In the genomic region with DNA sequence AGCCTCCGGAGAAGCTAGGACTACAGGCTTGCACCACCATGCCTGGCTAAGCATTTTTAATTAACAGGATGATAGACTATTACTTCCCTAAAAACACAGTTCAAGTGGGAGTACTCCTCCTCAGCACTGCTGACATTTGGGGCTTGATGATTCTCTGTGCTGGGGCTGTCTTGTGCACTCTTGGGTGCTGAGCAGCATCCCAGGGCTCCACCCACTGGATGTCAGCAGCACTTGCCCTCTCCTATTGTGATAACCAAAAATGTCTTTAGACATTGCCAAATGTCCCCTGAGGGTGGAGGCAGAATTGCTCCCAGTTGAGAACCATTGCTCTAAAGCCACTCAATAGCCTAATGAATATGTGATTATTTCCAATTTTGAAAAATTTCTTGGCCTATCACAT, we compare ENCODE assay signal across 18 cellular contexts.
DNase-seq lines count a peak whose midpoint lies in the region; ATAC-seq and TF ChIP-seq lines count a peak whose summit lies in the region.
"Had no signal": no experiment of that assay in that cellular context is flagged by ENCODE, and none has a peak within 500 bp of the region (broad histone marks: within the 10 kb centered on the region; RNA-seq: fewer than 3 reads in every experiment).

No MANE protein-coding gene starts in this region.

- intact Hi-C loops in PC-3 (cut with micrococcal nuclease) (no loop called here), left ventricle myocardium superior (cut with micrococcal nuclease) (no loop called here)

- H3K4me2 ChIP-seq in PC-3 (ENCODE audit: low read length): no peak overlapping the region

- H3K36me3 Mint-ChIP-seq in activated CD4-positive, alpha-beta memory T cell treated with anti-CD3 and anti-CD28 coated beads, Interleukin-2, amount 10 ng/mL, durations not matched to agents 7 days and 5 days (ENCODE audit: low read depth): no peaks in the 10 kb centered on the region
- H3K36me3 Mint-ChIP-seq in stimulated activated memory B cell treated with anti-CD40 and anti-IgM and Interleukin-4, amounts not matched to agents 10 μg/mL and 1 μg/mL and 100 μg/mL, for 72 hours: peaks cover 33% of the 10 kb centered on the region

- H3K4me3 ChIP-seq in PC-3 (ENCODE audit: low read length): no peak overlapping the region
- no peak overlapping the region for H3K4me3 ChIP-seq in effector memory CD4-positive, alpha-beta T cell (ENCODE audit: insufficient read depth, low read depth, low read length, poor library complexity, severe bottlenecking)
- H3K4me3 ChIP-seq: ascending aorta, ovary, SJCRH30 had no signal

- no peaks in the 10 kb centered on the region for H3K36me3 ChIP-seq in PC-3 (ENCODE audit: low read depth, low read length)
- H3K36me3 ChIP-seq in effector memory CD4-positive, alpha-beta T cell (ENCODE audit: control insufficient read depth, insufficient read depth, low read length): no peaks in the 10 kb centered on the region
- H3K36me3 ChIP-seq: ascending aorta, ovary had no signal

- CTCF ChIA-PET in PC-3 (lab: Charles Lee): no interaction called here
- CTCF ChIA-PET in activated CD4-positive, alpha-beta memory T cell treated with anti-CD3 and anti-CD28 coated beads, Interleukin-2, amount 10 ng/mL, durations not matched to agents 7 days and 5 days (lab: Charles Lee): interaction anchor here (2.1 kb wide), 1 partner anchor 27 kb away, joined by 4 read pairs; no protein-coding TSS in a partner anchor

- DNase-seq in CD1c-positive myeloid dendritic cell (ENCODE audit: extremely low spot score): peak; percentile 22
- DNase-seq in KBM-7: peak; percentile 37
- peak; percentile 9 for DNase-seq in PC-3
- DNase-seq in left ventricle myocardium superior: no peak
- DNase-seq in stimulated activated CD4-positive, alpha-beta T cell treated with anti-CD3 and anti-CD28 coated beads, Interleukin-12 subunit alpha, Interleukin-12 subunit beta, amount 100 ng/mL, for 4 hours: no peak
- no peak for DNase-seq in activated CD4-positive, alpha-beta memory T cell treated with anti-CD3 and anti-CD28 coated beads, Interleukin-2, amount 10 ng/mL, durations not matched to agents 7 days and 5 days
- DNase-seq in effector memory CD4-positive, alpha-beta T cell: no peak
- DNase-seq: activated CD4-positive, alpha-beta T cell treated with anti-CD3 and anti-CD28 coated beads, Interleukin-2, amount 10 ng/mL, durations not matched to agents 24 days and 14 days; activated CD8-positive, alpha-beta memory T cell treated with anti-CD3 and anti-CD28 coated beads, Interleukin-2, amount 50 U/mL, for 48 hours; activated naive CD4-positive, alpha-beta T cell treated with anti-CD3 and anti-CD28 coated beads for 36 hours; COR-L47; NCI-H146; ovary; stimulated activated CD4-positive, alpha-beta T cell treated with anti-CD3 and anti-CD28 coated beads, Interleukin-4, amount 100 ng/mL, for 4 hours; stimulated activated CD8-positive, alpha-beta memory T cell treated with anti-CD3 and anti-CD28 coated beads, Interleukin-4, amount 100 ng/mL, for 48 hours had no signal

- no TSS peak for BruUV-seq in PC-3 (replicated peaks; lab: Mats Ljungman, UMichigan)

- no peak overlapping the region for H3K27ac Mint-ChIP-seq in activated CD4-positive, alpha-beta memory T cell treated with anti-CD3 and anti-CD28 coated beads, Interleukin-2, amount 10 ng/mL, durations not matched to agents 7 days and 5 days
- no peak overlapping the region for H3K27ac Mint-ChIP-seq in stimulated activated memory B cell treated with anti-CD40 and anti-IgM and Interleukin-4, amounts not matched to agents 10 μg/mL and 1 μg/mL and 100 μg/mL, for 72 hours
- H3K27ac Mint-ChIP-seq: activated CD4-positive, alpha-beta T cell treated with anti-CD3 and anti-CD28 coated beads, Interleukin-2, amount 10 ng/mL, durations not matched to agents 24 days and 14 days; activated naive CD4-positive, alpha-beta T cell treated with anti-CD3 and anti-CD28 coated beads for 36 hours had no signal

- no peaks in the 10 kb centered on the region for H3K9me3 ChIP-seq in PC-3 (ENCODE audit: low read length)
- H3K9me3 ChIP-seq in effector memory CD4-positive, alpha-beta T cell (ENCODE audit: control insufficient read depth, low read length): no peaks in the 10 kb centered on the region
- H3K9me3 ChIP-seq: ascending aorta, ovary, SJCRH30 had no signal

- H3K27ac ChIP-seq in PC-3 (ENCODE audit: low read length): no peak overlapping the region
- H3K27ac ChIP-seq in effector memory CD4-positive, alpha-beta T cell (ENCODE audit: insufficient read depth, low read length, poor library complexity, severe bottlenecking): no peak overlapping the region
- H3K27ac ChIP-seq: ascending aorta, ovary, SJCRH30 had no signal

- no peaks in the 10 kb centered on the region for H4K20me1 ChIP-seq in PC-3 (ENCODE audit: low read length)

- H3K9me3 Mint-ChIP-seq in activated CD4-positive, alpha-beta memory T cell treated with anti-CD3 and anti-CD28 coated beads, Interleukin-2, amount 10 ng/mL, durations not matched to agents 7 days and 5 days: no peaks in the 10 kb centered on the region
- H3K9me3 Mint-ChIP-seq in stimulated activated memory B cell treated with anti-CD40 and anti-IgM and Interleukin-4, amounts not matched to agents 10 μg/mL and 1 μg/mL and 100 μg/mL, for 72 hours: no peaks in the 10 kb centered on the region
- H3K9me3 Mint-ChIP-seq: activated CD4-positive, alpha-beta T cell treated with anti-CD3 and anti-CD28 coated beads, Interleukin-2, amount 10 ng/mL, durations not matched to agents 24 days and 14 days; activated naive CD4-positive, alpha-beta T cell treated with anti-CD3 and anti-CD28 coated beads for 36 hours had no signal

- no peaks in the 10 kb centered on the region for H3K27me3 ChIP-seq in PC-3 (ENCODE audit: low read length)
- H3K27me3 ChIP-seq in effector memory CD4-positive, alpha-beta T cell (replicated peaks; ENCODE audit: control insufficient read depth, insufficient read depth, low read length, poor library complexity, severe bottlenecking): no peaks in the 10 kb centered on the region
- H3K27me3 ChIP-seq: ascending aorta, ovary, SJCRH30 had no signal

- H3K4me3 Mint-ChIP-seq in activated CD4-positive, alpha-beta memory T cell treated with anti-CD3 and anti-CD28 coated beads, Interleukin-2, amount 10 ng/mL, durations not matched to agents 7 days and 5 days: no peak overlapping the region
- H3K4me3 Mint-ChIP-seq in stimulated activated memory B cell treated with anti-CD40 and anti-IgM and Interleukin-4, amounts not matched to agents 10 μg/mL and 1 μg/mL and 100 μg/mL, for 72 hours: no peak overlapping the region
- H3K4me3 Mint-ChIP-seq: activated CD4-positive, alpha-beta T cell treated with anti-CD3 and anti-CD28 coated beads, Interleukin-2, amount 10 ng/mL, durations not matched to agents 24 days and 14 days; activated naive CD4-positive, alpha-beta T cell treated with anti-CD3 and anti-CD28 coated beads for 36 hours had no signal

- H3K4me1 ChIP-seq in PC-3 (ENCODE audit: insufficient read depth, low read length): no peaks in the 10 kb centered on the region
- H3K4me1 ChIP-seq in effector memory CD4-positive, alpha-beta T cell (ENCODE audit: control insufficient read depth, insufficient read depth, low read length, poor library complexity, severe bottlenecking): no peaks in the 10 kb centered on the region
- H3K4me1 ChIP-seq: ascending aorta, SJCRH30 had no signal

- no peak overlapping the region for H2AFZ ChIP-seq in PC-3 (ENCODE audit: low read length)

- H3F3A ChIP-seq in PC-3 (ENCODE audit: low read length, unreplicated experiment): no peaks in the 10 kb centered on the region

- H3K9ac ChIP-seq in PC-3 (ENCODE audit: low read length): no peak overlapping the region

- ATAC-seq in PC-3: peak; percentile 38; the same call in 1 of the 2 replicates
- peak; percentile 78 for ATAC-seq in left ventricle myocardium superior
- no peak for ATAC-seq in stimulated activated memory B cell treated with anti-CD40 and anti-IgM and Interleukin-4, amounts not matched to agents 10 μg/mL and 1 μg/mL and 100 μg/mL, for 72 hours

- in situ Hi-C loops in KBM-7 (cut with MboI; ENCODE audit: low pct_unique_long_range_greater_than_20kb, low sequenced_read_pairs): no loop called here

- no peaks in the 10 kb centered on the region for H3K79me2 ChIP-seq in PC-3 (ENCODE audit: low read length)

- TF ChIP-seq CTCF in PC-3 (conservative IDR thresholded peaks at IDR 0.05; ENCODE audit: low read depth, low read length): 0 out of 2 replicates have a peak, but pooled peaks have one; percentile 12

- POLR2A ChIA-PET in PC-3 (lab: Charles Lee; ENCODE audit: unreplicated experiment): no interaction called here
- POLR2A ChIA-PET in activated CD4-positive, alpha-beta memory T cell treated with anti-CD3 and anti-CD28 coated beads, Interleukin-2, amount 10 ng/mL, durations not matched to agents 7 days and 5 days (lab: Charles Lee): no interaction called here

- no peaks in the 10 kb centered on the region for H3K9me2 ChIP-seq in PC-3 (replicated peaks; ENCODE audit: low read length)

- no peaks in the 10 kb centered on the region for H3K4me1 Mint-ChIP-seq in activated CD4-positive, alpha-beta memory T cell treated with anti-CD3 and anti-CD28 coated beads, Interleukin-2, amount 10 ng/mL, durations not matched to agents 7 days and 5 days
- H3K4me1 Mint-ChIP-seq in stimulated activated memory B cell treated with anti-CD40 and anti-IgM and Interleukin-4, amounts not matched to agents 10 μg/mL and 1 μg/mL and 100 μg/mL, for 72 hours: peaks cover 14% of the 10 kb centered on the region
- H3K4me1 Mint-ChIP-seq: activated CD4-positive, alpha-beta T cell treated with anti-CD3 and anti-CD28 coated beads, Interleukin-2, amount 10 ng/mL, durations not matched to agents 24 days and 14 days had no signal

- H3K27me3 Mint-ChIP-seq in activated CD4-positive, alpha-beta memory T cell treated with anti-CD3 and anti-CD28 coated beads, Interleukin-2, amount 10 ng/mL, durations not matched to agents 7 days and 5 days: no peaks in the 10 kb centered on the region
- H3K27me3 Mint-ChIP-seq in stimulated activated memory B cell treated with anti-CD40 and anti-IgM and Interleukin-4, amounts not matched to agents 10 μg/mL and 1 μg/mL and 100 μg/mL, for 72 hours: no peaks in the 10 kb centered on the region
- H3K27me3 Mint-ChIP-seq: activated CD4-positive, alpha-beta T cell treated with anti-CD3 and anti-CD28 coated beads, Interleukin-2, amount 10 ng/mL, durations not matched to agents 24 days and 14 days had no signal

Comparison
In these comparisons a context has a peak if more than half of its experiments do, and no peak if none do; other contexts are left out.
1. DNase-seq: peak in CD1c-positive myeloid dendritic cell (single experiment), KBM-7 (single experiment) and PC-3 (single experiment); none in left ventricle myocardium superior (single experiment), stimulated activated CD4-positive, alpha-beta T cell treated with anti-CD3 and anti-CD28 coated beads, Interleukin-12 subunit alpha, Interleukin-12 subunit beta, amount 100 ng/mL, for 4 hours (single experiment), activated CD4-positive, alpha-beta memory T cell treated with anti-CD3 and anti-CD28 coated beads, Interleukin-2, amount 10 ng/mL, durations not matched to agents 7 days and 5 days (single experiment) and effector memory CD4-positive, alpha-beta T cell (0 of 3).